In the genomic region with DNA sequence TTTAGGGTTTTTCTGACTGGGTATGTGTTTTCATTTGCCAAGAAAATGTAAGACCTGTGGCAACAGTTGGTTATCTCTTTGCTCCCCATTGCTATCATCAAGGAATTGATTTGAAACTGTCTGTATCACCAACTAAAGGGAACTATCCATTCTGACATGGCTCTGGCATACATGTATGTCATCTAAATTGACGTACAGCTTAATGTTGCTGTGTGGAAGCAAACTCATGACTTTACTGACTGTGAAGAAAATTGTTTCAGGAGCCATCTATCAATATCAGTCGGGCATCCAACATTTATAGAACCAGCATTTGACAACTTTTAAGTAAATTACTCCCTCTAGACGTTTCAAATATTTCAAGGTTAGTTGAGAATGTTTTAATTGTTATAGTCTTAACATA, we compare ENCODE assay signal across 11 cellular contexts.
"Had no signal": no experiment of that assay in that cellular context is flagged by ENCODE, and none has a peak within 500 bp of the region (broad histone marks: within the 10 kb centered on the region; RNA-seq: fewer than 3 reads in every experiment).

No MANE protein-coding gene starts in this region.

- ATAC-seq: activated naive CD4-positive, alpha-beta T cell treated with anti-CD3 and anti-CD28 coated beads, Interleukin-2, amount 50 U/mL, for 72 hours; activated naive CD8-positive, alpha-beta T cell treated with anti-CD3 and anti-CD28 coated beads, Interleukin-2, amount 50 U/mL, for 24 hours; activated T-cell treated with anti-CD3 and anti-CD28 coated beads, Interleukin-2, amount 50 U/mL, for 4 hours; activated T-cell treated with anti-CD3 and anti-CD28 coated beads, Interleukin-2, amount 50 U/mL, for 72 hours; activated T-helper 17 cell treated with anti-CD3 and anti-CD28 coated beads, Interleukin-2, amount 50 U/mL, for 72 hours; body of pancreas had no signal

- H3K9me3 ChIP-seq: adrenal gland, ascending aorta, body of pancreas, breast epithelium had no signal

- H3K36me3 ChIP-seq: adrenal gland, ascending aorta, brain microvascular endothelial cell, breast epithelium, cardiac muscle cell had no signal

- H3K27ac ChIP-seq: adrenal gland, ascending aorta, body of pancreas, brain microvascular endothelial cell, breast epithelium, cardiac muscle cell had no signal

- H3K4me3 ChIP-seq: adrenal gland, ascending aorta, body of pancreas, breast epithelium, cardiac muscle cell had no signal

- H3K27me3 ChIP-seq: adrenal gland, ascending aorta, body of pancreas, brain microvascular endothelial cell, breast epithelium, cardiac muscle cell had no signal
